8 cellular contexts compared by ENCODE assay signal in the genomic region with DNA sequence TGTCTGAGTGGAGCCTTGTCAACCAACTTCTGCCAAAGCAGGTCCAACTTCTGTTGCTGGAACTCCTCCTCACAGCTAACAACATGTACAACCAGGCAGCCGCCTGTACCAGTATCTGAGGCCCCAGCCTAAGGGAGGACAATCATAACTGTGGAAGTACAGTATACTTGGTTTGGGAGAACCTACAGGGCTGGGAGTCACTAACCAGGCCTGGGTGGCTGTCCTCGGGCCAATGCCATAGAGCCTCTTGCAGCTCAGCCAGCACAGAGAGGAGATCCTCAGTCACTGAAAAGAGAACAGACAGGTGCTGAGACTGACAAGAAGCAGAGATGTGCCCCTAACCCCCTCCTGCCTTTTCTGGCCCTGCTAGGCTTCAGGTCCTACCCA. TPM values are rescaled to one million over a fixed set of nuclear protein-coding genes. Genes with fewer than 3 reads are reported as not detected.
DNase-seq lines count a peak whose midpoint lies in the region; ATAC-seq, FAIRE-seq and TF ChIP-seq lines count a peak whose summit lies in the region.

No MANE protein-coding gene starts in this region.

- no peaks in the 10 kb centered on the region for H3K9me3 ChIP-seq in esophagus muscularis mucosa

- CTCF ChIA-PET in RWPE1 (lab: Yijun Ruan, JAX) = interaction anchor here (1.0 kb wide), 1 partner anchor 30 kb away, joined by 3 read pairs; no protein-coding TSS in a partner anchor

- H3K4me1 ChIP-seq in esophagus muscularis mucosa = peaks cover 39 to 53% (median 47%) of the 10 kb centered on the region in 4 donors

- TF ChIP-seq EP300 in esophagus muscularis mucosa (IDR thresholded peaks at IDR 0.05) = no peak

- POLR2A ChIA-PET in RWPE1 (lab: Yijun Ruan, JAX; ENCODE audit: low non-redundant PET) = no interaction called here

- H3K27ac ChIP-seq in RWPE1 (peak overlapping the region; percentile 98), esophagus muscularis mucosa (replicated peaks in 1 of 4) (peak overlapping the region; percentile 79 to 100 (median 85))

- ATAC-seq in GM21529 (IDR thresholded peaks at IDR 0.05; ENCODE audit: unreplicated experiment) = no peak
- ATAC-seq in GM21526 (IDR thresholded peaks at IDR 0.05; ENCODE audit: low FRiP score, unreplicated experiment) = no peak

- H3K36me3 ChIP-seq in esophagus muscularis mucosa = peaks cover 17 to 46% (median 44%) of the 10 kb centered on the region in 4 donors

- TF ChIP-seq POLR2A in esophagus muscularis mucosa (IDR thresholded peaks at IDR 0.05; ENCODE audit: low read depth) = no peak

- intact Hi-C loops in esophagus muscularis mucosa (cut with DNase I) = no loop called here

- FAIRE-seq in GM19239 (lab: Jason Lieb, UNC) = peak; percentile 51

- H3K27me3 ChIP-seq in esophagus muscularis mucosa = no peaks in the 10 kb centered on the region

- peak overlapping the region; percentile 70 to 95 (median 82) for H3K4me3 ChIP-seq in esophagus muscularis mucosa
- H3K4me3 ChIP-seq in retinal pigment epithelial cell (ENCODE audit: low read length) = peak overlapping the region; percentile 73

- 67% methylated on average over 1 of the region's 2 CpGs for WGBS in esophagus muscularis mucosa

- no peak for DNase-seq in GM19239 (ENCODE audit: insufficient read length, low spot score)
- no peak for DNase-seq in RWPE1 (ENCODE audit: low spot score)
- no peak for DNase-seq in esophagus muscularis mucosa (ENCODE audit: extremely low spot score)
- DNase-seq in retinal pigment epithelial cell (ENCODE audit: low read depth) = no peak
- DNase-seq in dedifferentiated amniotic fluid mesenchymal stem cell (ENCODE audit: extremely low spot score) = no peak
- DNase-seq in inferior parietal cortex (ENCODE audit: extremely low spot score) = no peak

- TF ChIP-seq CTCF in RWPE1 (conservative IDR thresholded peaks at IDR 0.05; ENCODE audit: low read depth) = no peak
- TF ChIP-seq CTCF in esophagus muscularis mucosa (IDR thresholded peaks at IDR 0.05) = no peak
- TF ChIP-seq CTCF in retinal pigment epithelial cell (conservative IDR thresholded peaks at IDR 0.05; ENCODE audit: low read depth, low read length) = no peak

RNA-seq across cellular contexts. Expression of gene DALRD3, which starts 1.2 kb away (rescaled TPM):
- total RNA-seq in esophagus muscularis mucosa = 10 to 100 TPM; 12.4 to 31.5 (median 20.1) TPM

RNA-seq across cellular contexts. Expression of gene NDUFAF3, which starts 4.7 kb away (rescaled TPM):
- total RNA-seq in esophagus muscularis mucosa = 100 to 1,000 TPM in 3 of 4 donors, 10 to 100 TPM in 1; 90.9 to 142 (median 116) TPM

RNA-seq across cellular contexts. Expression of gene WDR6, which starts 10.0 kb away (rescaled TPM):
- total RNA-seq in esophagus muscularis mucosa = 100 to 1,000 TPM in 1 of 4 donors, 10 to 100 TPM in 3; 77.2 to 101 (median 89.0) TPM

RNA-seq across cellular contexts. Expression of gene IMPDH2, which starts 12.0 kb away (rescaled TPM):
- 100 to 1,000 TPM in 3 of 4 donors, 10 to 100 TPM in 1; 71.0 to 174 (median 123) TPM for total RNA-seq in esophagus muscularis mucosa

RNA-seq across cellular contexts. Expression of gene P4HTM, which starts 27.2 kb away (rescaled TPM):
- 10 to 100 TPM; 25.3 to 46.4 (median 35.2) TPM for total RNA-seq in esophagus muscularis mucosa
